In the genomic region with DNA sequence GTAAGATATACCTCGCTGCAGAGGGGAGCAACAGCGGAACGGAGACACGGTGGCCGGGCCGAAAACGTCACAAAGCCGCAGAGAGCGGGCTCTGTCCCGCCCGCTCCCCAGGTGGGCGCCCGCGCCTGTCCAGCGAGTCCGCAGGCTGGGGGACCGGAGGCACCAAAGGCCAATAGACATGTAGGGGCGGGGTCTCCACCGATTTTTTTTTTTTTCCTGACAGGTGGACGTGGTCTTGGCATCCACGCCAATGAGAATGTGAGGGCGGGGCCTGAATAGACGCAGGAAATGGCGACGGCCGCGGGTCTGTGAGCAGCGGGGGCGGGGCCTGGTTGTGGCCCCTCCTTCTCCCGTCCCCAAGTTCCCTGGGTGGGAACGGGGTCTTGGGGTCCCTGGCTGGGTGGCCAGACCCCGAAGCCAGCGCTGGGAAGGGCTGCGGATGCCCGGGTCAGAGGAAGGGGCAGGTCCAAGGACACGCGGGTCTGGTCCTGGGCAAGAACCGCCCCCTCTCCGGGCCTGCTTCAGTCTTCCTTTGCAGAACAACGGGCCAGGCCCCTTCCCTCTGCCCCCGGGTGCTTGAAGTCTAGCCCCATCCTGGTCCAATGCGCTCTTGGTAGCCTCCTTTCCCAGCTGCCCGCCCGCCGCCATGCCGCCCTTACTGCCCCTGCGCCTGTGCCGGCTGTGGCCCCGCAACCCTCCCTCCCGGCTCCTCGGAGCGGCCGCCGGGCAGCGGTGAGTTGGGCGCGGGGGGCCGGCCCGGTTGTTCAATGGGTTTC, we compare ENCODE assay signal across 1 cellular context.
TF ChIP-seq lines count a peak whose summit lies in the region.

Gene DNAJC4, plus strand, starts transcription at position 340 of the 776 bp plus-strand sequence. Its CDS starts 307 bp downstream, at position 647.

TF ChIP-seq in HepG2, 621 proteins besides CTCF, POLR2A, EP300 and RAD21 (continued from another document and continues in another):
- TF ChIP-seq PRPF4 (IDR thresholded peaks at IDR 0.05; ENCODE audit: low read depth, low read length, poor library complexity, severe bottlenecking) (no peak), MAF1 (CRISPR knock-in tag; IDR thresholded peaks at IDR 0.05; ENCODE audit: borderline replicate concordance) (no peak), ZEB1 (IDR thresholded peaks at IDR 0.05; ENCODE audit: insufficient replicate concordance, low read depth) (peak; percentile 52), TBX3 (IDR thresholded peaks at IDR 0.05; ENCODE audit: borderline replicate concordance) (no peak), RARA (CRISPR knock-in tag; IDR thresholded peaks at IDR 0.05) (0 out of 2 replicates have a peak, but pooled peaks have one; percentile 2), HOXA3 (CRISPR knock-in tag; IDR thresholded peaks at IDR 0.05) (peak; percentile 23; the same call in 1 of the 2 replicates), THAP11 (CRISPR knock-in tag; IDR thresholded peaks at IDR 0.05) (peak; percentile 54), BORCS8-MEF2B (CRISPR knock-in tag; IDR thresholded peaks at IDR 0.05) (no peak; the same call in 1 of the 2 replicates), ZNF670 (CRISPR knock-in tag; IDR thresholded peaks at IDR 0.05; ENCODE audit: borderline replicate concordance) (no peak), RBM22 (optimal IDR thresholded peaks at IDR 0.05; ENCODE audit: low read length) (no peak), ZNF747 (CRISPR knock-in tag; IDR thresholded peaks at IDR 0.05; ENCODE audit: borderline replicate concordance) (peak; percentile 24; the same call in 1 of the 2 replicates), ZMYM4 (CRISPR knock-in tag; IDR thresholded peaks at IDR 0.05) (peak; percentile 61; the same call in 1 of the 2 replicates), ZNF205 (CRISPR knock-in tag; IDR thresholded peaks at IDR 0.05) (no peak), NFYC (CRISPR knock-in tag; IDR thresholded peaks at IDR 0.05) (peak; percentile 68), ZFP91 (CRISPR knock-in tag; IDR thresholded peaks at IDR 0.05; ENCODE audit: borderline replicate concordance) (peak; percentile 51; the same call in 1 of the 2 replicates), BHLHE40 (IDR thresholded peaks at IDR 0.05; ENCODE audit: low read length) (no peak), ZNF33A (CRISPR knock-in tag; IDR thresholded peaks at IDR 0.05; ENCODE audit: borderline replicate concordance) (no peak), NFIB (CRISPR knock-in tag; IDR thresholded peaks at IDR 0.05; ENCODE audit: borderline replicate concordance) (no peak), THAP9 (CRISPR knock-in tag; IDR thresholded peaks at IDR 0.05; ENCODE audit: borderline replicate concordance) (peak; percentile 61; the same call in 1 of the 2 replicates), TBX2 (CRISPR knock-in tag; IDR thresholded peaks at IDR 0.05; ENCODE audit: borderline replicate concordance) (peak; percentile 47; the same call in 1 of the 2 replicates), ZNF776 (CRISPR knock-in tag; IDR thresholded peaks at IDR 0.05) (peak; percentile 12; the same call in 1 of the 2 replicates), NFKB2 (CRISPR knock-in tag; IDR thresholded peaks at IDR 0.05; ENCODE audit: borderline replicate concordance) (peak; percentile 38; the same call in 1 of the 2 replicates), ETV5 (CRISPR knock-in tag; IDR thresholded peaks at IDR 0.05; ENCODE audit: borderline replicate concordance) (peak; percentile 31; the same call in 1 of the 2 replicates), SNAPC2 (CRISPR knock-in tag; IDR thresholded peaks at IDR 0.05) (peak; percentile 66; the same call in 1 of the 2 replicates), NR2F6 (IDR thresholded peaks at IDR 0.05) (no peak), NR2F6 (CRISPR knock-in tag; IDR thresholded peaks at IDR 0.05) (0 out of 2 replicates have a peak, but pooled peaks have one; percentile 31), ZNF709 (CRISPR knock-in tag; IDR thresholded peaks at IDR 0.05) (peak; percentile 24; the same call in 1 of the 2 replicates), ZNF350 (CRISPR knock-in tag; IDR thresholded peaks at IDR 0.05; ENCODE audit: borderline replicate concordance, low read depth) (peak; percentile 67), CREM (IDR thresholded peaks at IDR 0.05) (peak; percentile 64), CREM (CRISPR knock-in tag; IDR thresholded peaks at IDR 0.05) (no peak), DMAP1 (CRISPR knock-in tag; IDR thresholded peaks at IDR 0.05) (peak; percentile 68), MBNL3 (CRISPR knock-in tag; conservative IDR thresholded peaks at IDR 0.05) (no peak), PCBP1 (IDR thresholded peaks at IDR 0.05; ENCODE audit: borderline replicate concordance, low read depth, low read length) (0 out of 2 replicates have a peak, but pooled peaks have one; percentile 38), FOXK2 (IDR thresholded peaks at IDR 0.05) (no peak), ZNF503 (CRISPR knock-in tag; IDR thresholded peaks at IDR 0.05) (no peak), PLRG1 (conservative IDR thresholded peaks at IDR 0.05) (no peak), ZBTB20 (CRISPR knock-in tag; IDR thresholded peaks at IDR 0.05; ENCODE audit: borderline replicate concordance, low read depth) (0 out of 2 replicates have a peak, but pooled peaks have one; percentile 17)
- TF ChIP-seq, protein P1, sequence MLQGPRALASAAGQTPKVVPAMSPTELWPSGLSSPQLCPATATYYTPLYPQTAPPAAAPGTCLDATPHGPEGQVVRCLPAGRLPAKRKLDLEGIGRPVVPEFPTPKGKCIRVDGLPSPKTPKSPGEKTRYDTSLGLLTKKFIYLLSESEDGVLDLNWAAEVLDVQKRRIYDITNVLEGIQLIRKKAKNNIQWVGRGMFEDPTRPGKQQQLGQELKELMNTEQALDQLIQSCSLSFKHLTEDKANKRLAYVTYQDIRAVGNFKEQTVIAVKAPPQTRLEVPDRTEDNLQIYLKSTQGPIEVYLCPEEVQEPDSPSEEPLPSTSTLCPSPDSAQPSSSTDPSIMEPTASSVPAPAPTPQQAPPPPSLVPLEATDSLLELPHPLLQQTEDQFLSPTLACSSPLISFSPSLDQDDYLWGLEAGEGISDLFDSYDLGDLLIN (CRISPR knock-in tag; IDR thresholded peaks at IDR 0.05; ENCODE audit: borderline replicate concordance): no peak; the same call in 1 of the 2 replicates
- TF ChIP-seq, protein P2, sequence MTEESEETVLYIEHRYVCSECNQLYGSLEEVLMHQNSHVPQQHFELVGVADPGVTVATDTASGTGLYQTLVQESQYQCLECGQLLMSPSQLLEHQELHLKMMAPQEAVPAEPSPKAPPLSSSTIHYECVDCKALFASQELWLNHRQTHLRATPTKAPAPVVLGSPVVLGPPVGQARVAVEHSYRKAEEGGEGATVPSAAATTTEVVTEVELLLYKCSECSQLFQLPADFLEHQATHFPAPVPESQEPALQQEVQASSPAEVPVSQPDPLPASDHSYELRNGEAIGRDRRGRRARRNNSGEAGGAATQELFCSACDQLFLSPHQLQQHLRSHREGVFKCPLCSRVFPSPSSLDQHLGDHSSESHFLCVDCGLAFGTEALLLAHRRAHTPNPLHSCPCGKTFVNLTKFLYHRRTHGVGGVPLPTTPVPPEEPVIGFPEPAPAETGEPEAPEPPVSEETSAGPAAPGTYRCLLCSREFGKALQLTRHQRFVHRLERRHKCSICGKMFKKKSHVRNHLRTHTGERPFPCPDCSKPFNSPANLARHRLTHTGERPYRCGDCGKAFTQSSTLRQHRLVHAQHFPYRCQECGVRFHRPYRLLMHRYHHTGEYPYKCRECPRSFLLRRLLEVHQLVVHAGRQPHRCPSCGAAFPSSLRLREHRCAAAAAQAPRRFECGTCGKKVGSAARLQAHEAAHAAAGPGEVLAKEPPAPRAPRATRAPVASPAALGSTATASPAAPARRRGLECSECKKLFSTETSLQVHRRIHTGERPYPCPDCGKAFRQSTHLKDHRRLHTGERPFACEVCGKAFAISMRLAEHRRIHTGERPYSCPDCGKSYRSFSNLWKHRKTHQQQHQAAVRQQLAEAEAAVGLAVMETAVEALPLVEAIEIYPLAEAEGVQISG (CRISPR knock-in tag; IDR thresholded peaks at IDR 0.05): peak; percentile 24; the same call in 1 of the 2 replicates
- TF ChIP-seq, protein P3, sequence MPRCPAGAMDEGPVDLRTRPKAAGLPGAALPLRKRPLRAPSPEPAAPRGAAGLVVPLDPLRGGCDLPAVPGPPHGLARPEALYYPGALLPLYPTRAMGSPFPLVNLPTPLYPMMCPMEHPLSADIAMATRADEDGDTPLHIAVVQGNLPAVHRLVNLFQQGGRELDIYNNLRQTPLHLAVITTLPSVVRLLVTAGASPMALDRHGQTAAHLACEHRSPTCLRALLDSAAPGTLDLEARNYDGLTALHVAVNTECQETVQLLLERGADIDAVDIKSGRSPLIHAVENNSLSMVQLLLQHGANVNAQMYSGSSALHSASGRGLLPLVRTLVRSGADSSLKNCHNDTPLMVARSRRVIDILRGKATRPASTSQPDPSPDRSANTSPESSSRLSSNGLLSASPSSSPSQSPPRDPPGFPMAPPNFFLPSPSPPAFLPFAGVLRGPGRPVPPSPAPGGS (CRISPR knock-in tag; IDR thresholded peaks at IDR 0.05): 0 out of 2 replicates have a peak, but pooled peaks have one; percentile 22
- TF ChIP-seq, protein P4, sequence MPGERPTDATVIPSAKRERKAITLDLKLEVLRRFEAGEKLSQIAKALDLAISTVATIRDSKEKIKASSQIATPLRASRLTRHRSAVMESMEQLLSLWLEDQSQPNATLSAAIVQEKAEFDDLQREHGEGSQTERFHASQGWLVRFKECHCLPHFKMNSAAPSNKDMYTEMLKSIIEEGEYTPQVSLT (CRISPR knock-in tag; IDR thresholded peaks at IDR 0.05; ENCODE audit: borderline replicate concordance, low read depth): 0 out of 2 replicates have a peak, but pooled peaks have one; percentile 24
- TF ChIP-seq, protein P5, sequence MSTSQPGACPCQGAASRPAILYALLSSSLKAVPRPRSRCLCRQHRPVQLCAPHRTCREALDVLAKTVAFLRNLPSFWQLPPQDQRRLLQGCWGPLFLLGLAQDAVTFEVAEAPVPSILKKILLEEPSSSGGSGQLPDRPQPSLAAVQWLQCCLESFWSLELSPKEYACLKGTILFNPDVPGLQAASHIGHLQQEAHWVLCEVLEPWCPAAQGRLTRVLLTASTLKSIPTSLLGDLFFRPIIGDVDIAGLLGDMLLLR (CRISPR knock-in tag; IDR thresholded peaks at IDR 0.05): peak; percentile 31; the same call in 1 of the 2 replicates
- TF ChIP-seq, protein P6, sequence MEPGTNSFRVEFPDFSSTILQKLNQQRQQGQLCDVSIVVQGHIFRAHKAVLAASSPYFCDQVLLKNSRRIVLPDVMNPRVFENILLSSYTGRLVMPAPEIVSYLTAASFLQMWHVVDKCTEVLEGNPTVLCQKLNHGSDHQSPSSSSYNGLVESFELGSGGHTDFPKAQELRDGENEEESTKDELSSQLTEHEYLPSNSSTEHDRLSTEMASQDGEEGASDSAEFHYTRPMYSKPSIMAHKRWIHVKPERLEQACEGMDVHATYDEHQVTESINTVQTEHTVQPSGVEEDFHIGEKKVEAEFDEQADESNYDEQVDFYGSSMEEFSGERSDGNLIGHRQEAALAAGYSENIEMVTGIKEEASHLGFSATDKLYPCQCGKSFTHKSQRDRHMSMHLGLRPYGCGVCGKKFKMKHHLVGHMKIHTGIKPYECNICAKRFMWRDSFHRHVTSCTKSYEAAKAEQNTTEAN (CRISPR knock-in tag; conservative IDR thresholded peaks at IDR 0.05): no peak
